15 cellular contexts compared by ENCODE assay signal in genomic region chr1:238581332-238581731, GRCh38.
DNase-seq lines count a peak whose midpoint lies in the region; ATAC-seq and TF ChIP-seq lines count a peak whose summit lies in the region.
"Had no signal": no experiment of that assay in that cellular context is flagged by ENCODE, and none has a peak within 500 bp of the region (broad histone marks: within the 10 kb centered on the region; RNA-seq: fewer than 3 reads in every experiment).

No MANE protein-coding gene starts in this region.

- H3K27me3 ChIP-seq in adipocyte (replicated peaks; ENCODE audit: control insufficient read depth, insufficient read depth, low read length) (no peaks in the 10 kb centered on the region), mesenchymal stem cell (ENCODE audit: control insufficient read depth in 1 of 2, insufficient read depth in 1 of 2, low read length in 2 of 2) (no peaks in the 10 kb centered on the region)
- H3K27me3 ChIP-seq: BLaER1 had no signal

- POLR2A ChIA-PET in HEK293 (lab: Yijun Ruan, JAX): no interaction called here

- H3K27ac ChIP-seq in HEK293 (ENCODE audit: extremely low read depth, low read depth, low read length) (no peak overlapping the region), mesenchymal stem cell (ENCODE audit: low read length, poor library complexity, severe bottlenecking) (no peak overlapping the region)
- H3K27ac ChIP-seq: A549, BLaER1 had no signal

- no peak overlapping the region for H3K23ac ChIP-seq in mesenchymal stem cell (ENCODE audit: low read length in 2 of 2)

- no peak overlapping the region for H3K4me2 ChIP-seq in mesenchymal stem cell (ENCODE audit: low read length, poor library complexity, severe bottlenecking)
- H3K4me2 ChIP-seq: A549, BLaER1 had no signal

- H4K8ac ChIP-seq in mesenchymal stem cell (ENCODE audit: low read length): no peak overlapping the region

- CTCF ChIA-PET in HEK293 (lab: Yijun Ruan, JAX): no interaction called here

- no peak for ATAC-seq in GM19351 (IDR thresholded peaks at IDR 0.05; ENCODE audit: unreplicated experiment)
- ATAC-seq: A549, Panc1 had no signal

- no peak overlapping the region for H2AK5ac ChIP-seq in mesenchymal stem cell (ENCODE audit: low read length, severe bottlenecking)

- H3K79me1 ChIP-seq in mesenchymal stem cell (replicated peaks; ENCODE audit: low read length, poor library complexity, severe bottlenecking): no peaks in the 10 kb centered on the region

- H4K91ac ChIP-seq in mesenchymal stem cell (ENCODE audit: low read length): no peak overlapping the region

- H3K4me3 ChIP-seq in HEK293 (ENCODE audit: low read depth, low read length) (no peak overlapping the region), adipocyte (ENCODE audit: low read length) (no peak overlapping the region), fibroblast of villous mesenchyme (ENCODE audit: low read depth, low read length) (no peak overlapping the region), mesenchymal stem cell (ENCODE audit: insufficient read depth in 1 of 2, low read depth in 1 of 2, low read length in 2 of 2) (no peak overlapping the region)
- H3K4me3 ChIP-seq: A549, BLaER1 had no signal

- H3K9ac ChIP-seq in adipocyte (ENCODE audit: low read length) (no peak overlapping the region), mesenchymal stem cell (ENCODE audit: low read length) (no peak overlapping the region)
- H3K9ac ChIP-seq: BLaER1 had no signal

- no peaks in the 10 kb centered on the region for H3K9me3 ChIP-seq in HEK293 (ENCODE audit: control insufficient read depth, insufficient read depth, low read depth, low read length)
- peaks cover 6% of the 10 kb centered on the region for H3K9me3 ChIP-seq in adipocyte (ENCODE audit: control insufficient read depth, low read length)
- H3K9me3 ChIP-seq in mesenchymal stem cell (ENCODE audit: control insufficient read depth, low read length): peaks cover 14% of the 10 kb centered on the region
- H3K9me3 ChIP-seq: BLaER1 had no signal

- no peak overlapping the region for H2BK5ac ChIP-seq in mesenchymal stem cell (ENCODE audit: low read depth, low read length, poor library complexity, severe bottlenecking)

- H3K14ac ChIP-seq in mesenchymal stem cell (ENCODE audit: low read length in 2 of 2): no peak overlapping the region

- no peak overlapping the region for H2BK15ac ChIP-seq in mesenchymal stem cell (ENCODE audit: low read depth, poor library complexity, severe bottlenecking)

- no peak overlapping the region for H2AFZ ChIP-seq in mesenchymal stem cell (ENCODE audit: low read depth, low read length)

- TF ChIP-seq CTCF in HEK293 (tag by site-specific recombination; IDR thresholded peaks at IDR 0.05): no peak
- TF ChIP-seq CTCF in fibroblast of villous mesenchyme (IDR thresholded peaks at IDR 0.05; ENCODE audit: insufficient read depth, low read depth, low read length): no peak

- H3K36me3 ChIP-seq in HEK293 (ENCODE audit: control insufficient read depth in 2 of 2, insufficient read depth in 1 of 2, low read length in 2 of 2) (no peaks in the 10 kb centered on the region), adipocyte (ENCODE audit: control insufficient read depth, insufficient read depth, low read length, severe bottlenecking) (no peaks in the 10 kb centered on the region), mesenchymal stem cell (ENCODE audit: control insufficient read depth in 1 of 2, insufficient read depth in 2 of 2, low read depth in 1 of 2, low read length in 2 of 2) (no peaks in the 10 kb centered on the region)
- H3K36me3 ChIP-seq: BLaER1 had no signal

- no peak overlapping the region for H2BK12ac ChIP-seq in mesenchymal stem cell (ENCODE audit: low read length in 2 of 2)

- no peak overlapping the region for H2BK120ac ChIP-seq in mesenchymal stem cell (ENCODE audit: low read depth, low read length)

- peak; percentile 25 for DNase-seq in EL
- peak; percentile 72 for DNase-seq in adipocyte (ENCODE audit: low read depth)
- peak; percentile 35 for DNase-seq in fibroblast of villous mesenchyme (ENCODE audit: low read depth)
- no peak for DNase-seq in mesenchymal stem cell
- DNase-seq in SW 1271 (lab: John Stamatoyannopoulos, UW): no peak
- DNase-seq: CD4-positive, alpha-beta memory T cell; MV-4-11; NCI-H187; NCI-H226; NCI-H526 had no signal

- H3K4me1 ChIP-seq in HEK293 (ENCODE audit: control insufficient read depth, insufficient read depth, low read length) (no peaks in the 10 kb centered on the region), adipocyte (ENCODE audit: control insufficient read depth, insufficient read depth, low read length) (no peaks in the 10 kb centered on the region), mesenchymal stem cell (ENCODE audit: control insufficient read depth, insufficient read depth, low read depth, low read length) (no peaks in the 10 kb centered on the region)
- H3K4me1 ChIP-seq: A549, BLaER1 had no signal

- WGBS in mesenchymal stem cell: no CpG with 5 or more reads among the region's 2 CpGs

- H3K4ac ChIP-seq in mesenchymal stem cell (ENCODE audit: low read depth in 1 of 2, low read length in 2 of 2): no peak overlapping the region

- H3K18ac ChIP-seq in mesenchymal stem cell (ENCODE audit: low read depth in 1 of 2, low read length in 2 of 2): no peak overlapping the region

TF ChIP-seq in HEK293, 187 proteins besides CTCF, POLR2A, EP300 and RAD21:
- no peak for TF ChIP-seq GLIS2 (tag by site-specific recombination; IDR thresholded peaks at IDR 0.05)
- no peak for TF ChIP-seq ZNF248 (tag by site-specific recombination; IDR thresholded peaks at IDR 0.05)
- TF ChIP-seq ATF2 (tag by site-specific recombination; IDR thresholded peaks at IDR 0.05; ENCODE audit: low read depth): peak; percentile 80

Comparison
In these comparisons a context has a peak if more than half of its experiments do, and no peak if none do; other contexts are left out.
1. DNase-seq: peak in EL (single experiment), adipocyte (single experiment) and fibroblast of villous mesenchyme (single experiment); none in mesenchymal stem cell (single experiment) and SW 1271 (0 of 2).